Comparison of ENCODE assay signal across 35 cellular contexts in genomic region chr12:65324551-65324950, GRCh38. TPM values are rescaled to one million over a fixed set of nuclear protein-coding genes. Genes with fewer than 3 reads are reported as not detected.
"Had no signal": no experiment of that assay in that cellular context is flagged by ENCODE, and none has a peak within 500 bp of the region (broad histone marks: within the 10 kb centered on the region; RNA-seq: fewer than 3 reads in every experiment).

No MANE protein-coding gene starts in this region.

- H3K4me3 Mint-ChIP-seq: activated naive CD4-positive, alpha-beta T cell treated with anti-CD3 and anti-CD28 coated beads, Interleukin-2, amount 10 ng/mL, durations not matched to agents 7 days and 5 days; activated naive CD8-positive, alpha-beta T cell treated with anti-CD3 and anti-CD28 coated beads, Interleukin-2, amount 10 ng/mL, durations not matched to agents 7 days and 5 days; immature natural killer cell; natural killer cell; stimulated activated effector memory CD8-positive, alpha-beta T cell treated with anti-CD3 and anti-CD28 coated beads, Interleukin-12 subunit alpha, Interleukin-12 subunit beta, amount 100 ng/mL, for 72 hours; stimulated activated naive CD8-positive, alpha-beta T cell treated with anti-CD3 and anti-CD28 coated beads, Interleukin-15, Interleukin-2, amounts not matched to agents 100 ng/mL and 50 ng/mL, for 24 hours; T-helper 1 cell treated with Interleukin-12 subunit alpha and Interleukin-12 subunit beta and Interleukin-4 antibody, amounts not matched to agents 30 μg/mL and 1 μg/mL, for 36 hours had no signal

- H3K4me3 ChIP-seq: lower lobe of right lung, ovary, right lobe of liver, skin epidermis, upper lobe of left lung, vagina had no signal

- H3K27ac ChIP-seq: lower lobe of right lung, neutrophil, ovary, right lobe of liver, skin epidermis, upper lobe of left lung, vagina, WERI-Rb-1 had no signal

- H3K27me3 Mint-ChIP-seq: progenitor cell of endocrine pancreas had no signal

- H3K9me3 Mint-ChIP-seq: activated naive CD4-positive, alpha-beta T cell treated with anti-CD3 and anti-CD28 coated beads, Interleukin-2, amount 10 ng/mL, durations not matched to agents 7 days and 5 days; activated naive CD8-positive, alpha-beta T cell treated with anti-CD3 and anti-CD28 coated beads, Interleukin-2, amount 10 ng/mL, durations not matched to agents 7 days and 5 days; immature natural killer cell; natural killer cell; stimulated activated effector memory CD8-positive, alpha-beta T cell treated with anti-CD3 and anti-CD28 coated beads, Interleukin-12 subunit alpha, Interleukin-12 subunit beta, amount 100 ng/mL, for 72 hours; stimulated activated naive CD8-positive, alpha-beta T cell treated with anti-CD3 and anti-CD28 coated beads, Interleukin-15, Interleukin-2, amounts not matched to agents 100 ng/mL and 50 ng/mL, for 24 hours; T-helper 1 cell treated with Interleukin-12 subunit alpha and Interleukin-12 subunit beta and Interleukin-4 antibody, amounts not matched to agents 30 μg/mL and 1 μg/mL, for 36 hours had no signal

- H3K36me3 Mint-ChIP-seq: activated naive CD4-positive, alpha-beta T cell treated with anti-CD3 and anti-CD28 coated beads, Interleukin-2, amount 10 ng/mL, durations not matched to agents 7 days and 5 days; activated naive CD8-positive, alpha-beta T cell treated with anti-CD3 and anti-CD28 coated beads, Interleukin-2, amount 10 ng/mL, durations not matched to agents 7 days and 5 days; immature natural killer cell; natural killer cell; stimulated activated effector memory CD8-positive, alpha-beta T cell treated with anti-CD3 and anti-CD28 coated beads, Interleukin-12 subunit alpha, Interleukin-12 subunit beta, amount 100 ng/mL, for 72 hours had no signal

- H3K4me1 Mint-ChIP-seq: activated naive CD4-positive, alpha-beta T cell treated with anti-CD3 and anti-CD28 coated beads, Interleukin-2, amount 10 ng/mL, durations not matched to agents 7 days and 5 days; activated naive CD8-positive, alpha-beta T cell treated with anti-CD3 and anti-CD28 coated beads, Interleukin-2, amount 10 ng/mL, durations not matched to agents 7 days and 5 days; immature natural killer cell; natural killer cell; stimulated activated effector memory CD8-positive, alpha-beta T cell treated with anti-CD3 and anti-CD28 coated beads, Interleukin-12 subunit alpha, Interleukin-12 subunit beta, amount 100 ng/mL, for 72 hours had no signal

- H3K4me1 ChIP-seq: lower lobe of right lung, upper lobe of left lung, vagina had no signal

- ATAC-seq: activated CD4-positive, CD25-positive, alpha-beta regulatory T cell treated with anti-CD3 and anti-CD28 coated beads, Interleukin-2, amount 50 U/mL, for 24 hours; left colon; lower lobe of right lung; natural killer cell; right lobe of liver; stimulated activated effector memory CD8-positive, alpha-beta T cell treated with anti-CD3 and anti-CD28 coated beads, Interleukin-12 subunit alpha, Interleukin-12 subunit beta, amount 100 ng/mL, for 72 hours had no signal

- H3K27ac Mint-ChIP-seq: activated naive CD4-positive, alpha-beta T cell treated with anti-CD3 and anti-CD28 coated beads, Interleukin-2, amount 10 ng/mL, durations not matched to agents 7 days and 5 days; activated naive CD8-positive, alpha-beta T cell treated with anti-CD3 and anti-CD28 coated beads, Interleukin-2, amount 10 ng/mL, durations not matched to agents 7 days and 5 days; immature natural killer cell; natural killer cell; progenitor cell of endocrine pancreas; stimulated activated effector memory CD8-positive, alpha-beta T cell treated with anti-CD3 and anti-CD28 coated beads, Interleukin-12 subunit alpha, Interleukin-12 subunit beta, amount 100 ng/mL, for 72 hours; stimulated activated naive CD8-positive, alpha-beta T cell treated with anti-CD3 and anti-CD28 coated beads, Interleukin-15, Interleukin-2, amounts not matched to agents 100 ng/mL and 50 ng/mL, for 24 hours; T-helper 1 cell treated with Interleukin-12 subunit alpha and Interleukin-12 subunit beta and Interleukin-4 antibody, amounts not matched to agents 30 μg/mL and 1 μg/mL, for 36 hours had no signal

- H3K27me3 ChIP-seq: neutrophil, ovary, right lobe of liver, upper lobe of left lung, vagina had no signal

- H3K9me3 ChIP-seq: lower lobe of right lung, neutrophil, ovary, right lobe of liver, upper lobe of left lung, vagina had no signal

- H3K36me3 ChIP-seq: lower lobe of right lung, neutrophil, ovary, right lobe of liver, vagina, WERI-Rb-1 had no signal

- DNase-seq: activated CD4-positive, alpha-beta T cell treated with anti-CD3 and anti-CD28 coated beads for 48 hours; activated CD4-positive, alpha-beta T cell treated with anti-CD3 and anti-CD28 coated beads, Interleukin-2, amount 50 U/mL, for 48 hours; activated CD8-positive, alpha-beta memory T cell treated with anti-CD3 and anti-CD28 coated beads for 24 hours; activated gamma-delta T cell; activated naive CD4-positive, alpha-beta T cell treated with anti-CD3 and anti-CD28 coated beads, Interleukin-2, amount 10 ng/mL, durations not matched to agents 7 days and 5 days; activated naive CD8-positive, alpha-beta T cell treated with anti-CD3 and anti-CD28 coated beads, Interleukin-2, amount 10 ng/mL, durations not matched to agents 7 days and 5 days; activated T-cell treated with anti-CD3 and anti-CD28 coated beads, Interleukin-2, amount 50 U/mL, for 1 hour; amniotic stem cell; central memory CD4-positive, alpha-beta T cell; dermis blood vessel endothelial cell; effector memory CD4-positive, alpha-beta T cell; head of caudate nucleus; hypothalamus; immature natural killer cell; kidney; left colon; lower lobe of right lung; mesenchymal stem cell; natural killer cell; ovary; right lobe of liver; stimulated activated CD4-positive, alpha-beta T cell treated with anti-CD3 and anti-CD28 coated beads, Interleukin-12 subunit alpha, Interleukin-12 subunit beta, amount 100 ng/mL, for 4 hours; stimulated activated CD4-positive, alpha-beta T cell treated with anti-CD3 and anti-CD28 coated beads, Interleukin-4, amount 100 ng/mL, for 24 hours; substantia nigra; T-helper 9 cell; upper lobe of left lung; WERI-Rb-1 had no signal

RNA-seq across cellular contexts. Expression of gene MSRB3, which starts 46.1 kb away (rescaled TPM):
- total RNA-seq: activated naive CD8-positive, alpha-beta T cell treated with anti-CD3 and anti-CD28 coated beads, Interleukin-2, amount 10 ng/mL, durations not matched to agents 7 days and 5 days had no signal
